10 cellular contexts compared by ENCODE assay signal in genomic region chr9:12814877-12815237, GRCh38. TPM values are rescaled to one million over a fixed set of nuclear protein-coding genes. Genes with fewer than 3 reads are reported as not detected.
DNase-seq lines count a peak whose midpoint lies in the region; ATAC-seq and TF ChIP-seq lines count a peak whose summit lies in the region.
"Had no signal": no experiment of that assay in that cellular context is flagged by ENCODE, and none has a peak within 500 bp of the region (broad histone marks: within the 10 kb centered on the region; RNA-seq: fewer than 3 reads in every experiment).

No MANE protein-coding gene starts in this region.

- peak overlapping the region in 3 of 4 donors; percentile 52 to 87 (median 85) for H3K27ac ChIP-seq in Peyer's patch

- H3K4me3 Mint-ChIP-seq in glutamatergic neuron (ENCODE audit: unreplicated experiment): no peak overlapping the region

- TF ChIP-seq CTCF in Peyer's patch (IDR thresholded peaks at IDR 0.05) (no peak), glutamatergic neuron (IDR thresholded peaks at IDR 0.05; ENCODE audit: partially characterized antibody, unreplicated experiment) (no peak)

- no peaks in the 10 kb centered on the region for H3K9me3 ChIP-seq in Peyer's patch
- no peaks in the 10 kb centered on the region for H3K9me3 ChIP-seq in skeletal muscle satellite cell (replicated peaks; ENCODE audit: low read length)

- H3K4me1 ChIP-seq in Peyer's patch: peaks cover 0 to 44% (median 4%) of the 10 kb centered on the region in 4 donors
- H3K4me1 ChIP-seq in skeletal muscle satellite cell (ENCODE audit: control insufficient read depth, insufficient read depth, low read length): peaks cover 57% of the 10 kb centered on the region

- H3K4me3 ChIP-seq in Peyer's patch (peak overlapping the region in 1 of 4 donors; percentile 19), skeletal muscle satellite cell (ENCODE audit: low read length) (peak overlapping the region; percentile 29)

- peak overlapping the region; percentile 75 for H3K9ac ChIP-seq in skeletal muscle satellite cell (ENCODE audit: low read depth, low read length)

- no peak for TF ChIP-seq POLR2A in Peyer's patch (IDR thresholded peaks at IDR 0.05)

- H3K4me2 ChIP-seq in skeletal muscle satellite cell (ENCODE audit: low read length): peak overlapping the region; percentile 72

- intact Hi-C loops in sciatic nerve (cut with DNase I): no loop called here

- DNase-seq in Peyer's patch: no peak
- no peak for DNase-seq in glutamatergic neuron
- DNase-seq in SW 1271 (lab: John Stamatoyannopoulos, UW): no peak
- no peak for DNase-seq in sciatic nerve (ENCODE audit: low spot score)
- no peak for DNase-seq in SHP77 (lab: John Stamatoyannopoulos, UW)
- DNase-seq in KBM-7: no peak
- DNase-seq: activated T-cell treated with anti-CD3 and anti-CD28 coated beads, Interleukin-2, amount 50 U/mL, for 1 hour; T-helper 9 cell had no signal

- ATAC-seq in GM18909 (IDR thresholded peaks at IDR 0.05; ENCODE audit: poor library complexity, unreplicated experiment) (peak; percentile 18), sciatic nerve (no peak)

- in situ Hi-C loops in KBM-7 (cut with MboI; ENCODE audit: low pct_unique_long_range_greater_than_20kb, low sequenced_read_pairs): no loop called here

- H3K4me1 Mint-ChIP-seq in glutamatergic neuron (ENCODE audit: low read depth, unreplicated experiment): peaks cover 43% of the 10 kb centered on the region

- H3K27ac Mint-ChIP-seq in glutamatergic neuron (ENCODE audit: unreplicated experiment): peak overlapping the region; percentile 93

- peaks cover 5% of the 10 kb centered on the region for H3K36me3 Mint-ChIP-seq in glutamatergic neuron (ENCODE audit: unreplicated experiment)

- no peaks in the 10 kb centered on the region for H3K27me3 ChIP-seq in Peyer's patch
- no peaks in the 10 kb centered on the region for H3K27me3 ChIP-seq in skeletal muscle satellite cell (ENCODE audit: control insufficient read depth, insufficient read depth, low read length)

- no peaks in the 10 kb centered on the region for H3K36me3 ChIP-seq in Peyer's patch
- no peaks in the 10 kb centered on the region for H3K36me3 ChIP-seq in skeletal muscle satellite cell (ENCODE audit: insufficient read depth, low read length)

- H3K9me3 Mint-ChIP-seq in glutamatergic neuron (ENCODE audit: unreplicated experiment): peaks cover 4% of the 10 kb centered on the region

- peaks cover 2% of the 10 kb centered on the region for H3K27me3 Mint-ChIP-seq in glutamatergic neuron (ENCODE audit: unreplicated experiment)

RNA-seq across cellular contexts. Expression of gene LURAP1L, which starts 40.0 kb away (rescaled TPM):
- total RNA-seq in Peyer's patch: 10 to 100 TPM in 3 of 4 donors, 1 to 10 TPM in 1; 7.4 to 33.3 (median 14.3) TPM
- 25.6 TPM for total RNA-seq in glutamatergic neuron (ENCODE audit: unreplicated experiment)
- total RNA-seq in skeletal muscle satellite cell (2012; rRNA removed): 13.5 and 26.1 TPM in 2 replicates
- total RNA-seq in sciatic nerve: 7.8 TPM
